In the genomic region with DNA sequence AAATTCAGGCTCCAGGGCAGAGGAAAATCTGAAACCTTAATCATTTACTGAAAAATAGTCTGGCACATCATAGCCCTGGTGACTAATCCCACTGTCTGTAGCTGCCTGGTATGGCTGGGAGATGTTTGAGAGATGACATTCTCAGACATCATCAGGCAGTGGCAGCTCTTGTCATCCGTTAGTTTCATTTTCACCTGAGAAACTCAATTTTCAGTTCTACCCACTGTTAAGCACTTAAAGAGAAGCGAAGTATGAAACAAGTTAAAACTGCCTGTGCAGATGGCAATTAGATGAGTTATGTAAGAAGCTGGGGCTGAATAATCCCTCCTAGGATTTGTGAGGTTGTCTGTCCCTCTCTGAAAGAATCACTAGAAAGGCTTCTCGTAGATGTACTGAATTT, we compare ENCODE assay signal across 8 cellular contexts.
A peak's percentile ranks its signal among the peaks of the same experiment; 100 is the strongest.
DNase-seq lines count a peak whose midpoint lies in the region; ATAC-seq and TF ChIP-seq lines count a peak whose summit lies in the region.

No MANE protein-coding gene starts in this region.

- no peaks in the 10 kb centered on the region for H3K9me3 ChIP-seq in mammary epithelial cell (replicated peaks; ENCODE audit: insufficient read depth, low read length)
- H3K9me3 ChIP-seq in testis: no peaks in the 10 kb centered on the region

- no peak overlapping the region for H3K9ac ChIP-seq in mammary epithelial cell (ENCODE audit: insufficient read depth, low read length)

- no peak overlapping the region for H3K4me3 ChIP-seq in mammary epithelial cell (replicated peaks in 1 of 3; ENCODE audit: insufficient read depth in 1 of 3, low read depth in 2 of 3, low read length in 3 of 3)
- no peak overlapping the region for H3K4me3 ChIP-seq in testis

- TF ChIP-seq POLR2A in testis (IDR thresholded peaks at IDR 0.05): no peak

- CTCF ChIA-PET in mammary epithelial cell (lab: Charles Lee; ENCODE audit: low non-redundant PET): no interaction called here

- ATAC-seq in GM19438 (IDR thresholded peaks at IDR 0.05; ENCODE audit: low read depth, unreplicated experiment) (peak; percentile 86), HG03354 (IDR thresholded peaks at IDR 0.05; ENCODE audit: poor library complexity, severe bottlenecking, unreplicated experiment) (peak; percentile 96), HG03469 (IDR thresholded peaks at IDR 0.05; ENCODE audit: unreplicated experiment) (no peak)

- DNase-seq in EH (ENCODE audit: low read depth): peak; percentile 38
- peak; percentile 16 for DNase-seq in mammary epithelial cell
- DNase-seq in LoVo (ENCODE audit: low spot score): no peak
- no peak for DNase-seq in testis
- no peak for DNase-seq in central memory CD4-positive, alpha-beta T cell

- H4K20me1 ChIP-seq in mammary epithelial cell (ENCODE audit: insufficient read depth, low read length): no peaks in the 10 kb centered on the region

- no peak overlapping the region for H3K4me2 ChIP-seq in mammary epithelial cell (ENCODE audit: insufficient read depth, low read depth, low read length)

- no TSS peak for BruUV-seq in mammary epithelial cell (replicated peaks; lab: Mats Ljungman, UMichigan)

- H3K27ac ChIP-seq in mammary epithelial cell (ENCODE audit: insufficient read depth, low read depth, low read length): no peak overlapping the region
- no peak overlapping the region for H3K27ac ChIP-seq in testis

- H3K36me3 ChIP-seq in mammary epithelial cell (ENCODE audit: insufficient read depth, low read length): no peaks in the 10 kb centered on the region
- H3K36me3 ChIP-seq in testis (ENCODE audit: low read depth, missing control alignments): no peaks in the 10 kb centered on the region

- no peaks in the 10 kb centered on the region for H3K4me1 ChIP-seq in mammary epithelial cell (ENCODE audit: insufficient read depth, low read length)
- H3K4me1 ChIP-seq in testis: no peaks in the 10 kb centered on the region

- H2AFZ ChIP-seq in mammary epithelial cell (ENCODE audit: low read depth, low read length): no peak overlapping the region

- no peak for TF ChIP-seq CTCF in mammary epithelial cell (conservative IDR thresholded peaks at IDR 0.05 in 1 of 2, IDR thresholded peaks at IDR 0.05 in 1 of 2; ENCODE audit: extremely low read depth in 1 of 2, insufficient read depth in 1 of 2, low read depth in 1 of 2, low read length in 2 of 2)
- no peak for TF ChIP-seq CTCF in testis (IDR thresholded peaks at IDR 0.05)

- H3K27me3 ChIP-seq in mammary epithelial cell (ENCODE audit: insufficient read depth, low read length) (no peaks in the 10 kb centered on the region), testis (no peaks in the 10 kb centered on the region)

- in situ Hi-C loops in mammary epithelial cell (cut with MboI; ENCODE audit: low sequenced_read_pairs in 2 of 2): no loop called here

- dilution Hi-C loops in mammary epithelial cell (cut with HindIII; ENCODE audit: low sequenced_read_pairs): no loop called here

- 77% methylated on average over 3 of the region's 3 CpGs for WGBS in mammary epithelial cell (ENCODE audit: low coverage, missing lambda C conversion rate)
- WGBS in testis, 2 donors: 91 to 97% methylated on average over 3 of the region's 3 CpGs

- intact Hi-C loops in mammary epithelial cell (cut with micrococcal nuclease) (no loop called here), testis (cut with DNase I; ENCODE audit: low total_unique reads) (no loop called here)

- H3K79me2 ChIP-seq in mammary epithelial cell (ENCODE audit: insufficient read depth, low read length): no peaks in the 10 kb centered on the region

Comparison
In these comparisons a context has a peak if more than half of its experiments do, and no peak if none do; other contexts are left out.
1. DNase-seq: peak in EH (single experiment) and mammary epithelial cell (single experiment); none in LoVo (single experiment), testis (single experiment) and central memory CD4-positive, alpha-beta T cell (single experiment).